In genomic region chr21:45969921-45970673, GRCh38 we compare ENCODE assay signal across 15 cellular contexts. TPM values are rescaled to one million over a fixed set of nuclear protein-coding genes. Genes with fewer than 3 reads are reported as not detected.
A peak's percentile ranks its signal among the peaks of the same experiment; 100 is the strongest.
DNase-seq lines count a peak whose midpoint lies in the region; ATAC-seq and TF ChIP-seq lines count a peak whose summit lies in the region.
"Had no signal": no experiment of that assay in that cellular context is flagged by ENCODE, and none has a peak within 500 bp of the region (broad histone marks: within the 10 kb centered on the region; RNA-seq: fewer than 3 reads in every experiment).

No MANE protein-coding gene starts in this region.

- H3K4me3 ChIP-seq in BLaER1 = no peak overlapping the region
- H3K4me3 ChIP-seq in esophagus muscularis mucosa = no peak overlapping the region
- H3K4me3 ChIP-seq in neural progenitor cell = no peak overlapping the region
- H3K4me3 ChIP-seq: cardiac muscle cell, left lung, PC-9 had no signal

- DNase-seq in HuH-7.5 (ENCODE audit: low spot score) = peak; percentile 1
- DNase-seq in esophagus muscularis mucosa (ENCODE audit: extremely low spot score) = no peak
- DNase-seq in neural progenitor cell (ENCODE audit: low spot score) = no peak
- no peak for DNase-seq in effector memory CD8-positive, alpha-beta T cell
- DNase-seq in NCI-H1694 treated with DMSO at 0.1 percent for 48 hours (lab: John Stamatoyannopoulos, UW) = no peak
- DNase-seq in stimulated activated CD8-positive, alpha-beta memory T cell treated with anti-CD3 and anti-CD28 coated beads, Interleukin-4, amount 100 ng/mL, for 48 hours = no peak
- DNase-seq: NCI-H2081 had no signal

- H3K27ac Mint-ChIP-seq in neural progenitor cell = no peak overlapping the region
- no peak overlapping the region for H3K27ac Mint-ChIP-seq in effector memory CD8-positive, alpha-beta T cell
- H3K27ac Mint-ChIP-seq: activated CD4-positive, alpha-beta memory T cell treated with anti-CD3 and anti-CD28 coated beads, Interleukin-2, amount 10 ng/mL, durations not matched to agents 7 days and 5 days; activated naive CD8-positive, alpha-beta T cell treated with anti-CD3 and anti-CD28 coated beads, Interleukin-2, amount 50 U/mL, for 24 hours; activated T-helper 1 cell treated with anti-CD3 and anti-CD28 coated beads, Interleukin-12 subunit alpha, Interleukin-12 subunit beta, Interleukin-2, Interleukin-4 antibody, amounts not matched to agents 30 ng/mL and 10 ng/mL and 1 ng/mL, durations not matched to agents 14 hours and 24 hours and 36 hours had no signal

- H3K4me3 Mint-ChIP-seq in neural progenitor cell = no peak overlapping the region
- no peak overlapping the region for H3K4me3 Mint-ChIP-seq in effector memory CD8-positive, alpha-beta T cell
- H3K4me3 Mint-ChIP-seq: activated CD4-positive, alpha-beta memory T cell treated with anti-CD3 and anti-CD28 coated beads, Interleukin-2, amount 10 ng/mL, durations not matched to agents 7 days and 5 days; activated naive CD8-positive, alpha-beta T cell treated with anti-CD3 and anti-CD28 coated beads, Interleukin-2, amount 50 U/mL, for 24 hours; activated T-helper 1 cell treated with anti-CD3 and anti-CD28 coated beads, Interleukin-12 subunit alpha, Interleukin-12 subunit beta, Interleukin-2, Interleukin-4 antibody, amounts not matched to agents 30 ng/mL and 10 ng/mL and 1 ng/mL, durations not matched to agents 14 hours and 24 hours and 36 hours had no signal

- no peaks in the 10 kb centered on the region for H3K9me3 Mint-ChIP-seq in neural progenitor cell
- no peaks in the 10 kb centered on the region for H3K9me3 Mint-ChIP-seq in effector memory CD8-positive, alpha-beta T cell
- H3K9me3 Mint-ChIP-seq: activated CD4-positive, alpha-beta memory T cell treated with anti-CD3 and anti-CD28 coated beads, Interleukin-2, amount 10 ng/mL, durations not matched to agents 7 days and 5 days; activated naive CD8-positive, alpha-beta T cell treated with anti-CD3 and anti-CD28 coated beads, Interleukin-2, amount 50 U/mL, for 24 hours; activated T-helper 1 cell treated with anti-CD3 and anti-CD28 coated beads, Interleukin-12 subunit alpha, Interleukin-12 subunit beta, Interleukin-2, Interleukin-4 antibody, amounts not matched to agents 30 ng/mL and 10 ng/mL and 1 ng/mL, durations not matched to agents 14 hours and 24 hours and 36 hours had no signal

- no peak overlapping the region for H3K27ac ChIP-seq in BLaER1
- H3K27ac ChIP-seq in esophagus muscularis mucosa (replicated peaks in 1 of 4) = peak overlapping the region in 3 of 4 donors; percentile 96 to 99 (median 98)
- no peak overlapping the region for H3K27ac ChIP-seq in neural progenitor cell
- H3K27ac ChIP-seq: cardiac muscle cell, left lung, PC-9 had no signal

- no peak for TF ChIP-seq CTCF in esophagus muscularis mucosa (IDR thresholded peaks at IDR 0.05)
- TF ChIP-seq CTCF in neural progenitor cell (IDR thresholded peaks at IDR 0.05) = no peak

- 69% methylated on average over 21 of the region's 22 CpGs for WGBS in esophagus muscularis mucosa

- H3K36me3 ChIP-seq in BLaER1 = peaks cover 5% of the 10 kb centered on the region; the same call in 1 of the 2 replicates
- H3K36me3 ChIP-seq in esophagus muscularis mucosa = no peaks in the 10 kb centered on the region
- no peaks in the 10 kb centered on the region for H3K36me3 ChIP-seq in neural progenitor cell
- H3K36me3 ChIP-seq: cardiac muscle cell, left lung had no signal

- H3K36me3 Mint-ChIP-seq in neural progenitor cell = no peaks in the 10 kb centered on the region
- peaks cover 4% of the 10 kb centered on the region for H3K36me3 Mint-ChIP-seq in effector memory CD8-positive, alpha-beta T cell (ENCODE audit: insufficient read depth)

- H3K4me1 Mint-ChIP-seq in neural progenitor cell = peaks cover 15% of the 10 kb centered on the region
- peaks cover 4 to 6% of the 10 kb centered on the region in 2 donors for H3K4me1 Mint-ChIP-seq in effector memory CD8-positive, alpha-beta T cell (ENCODE audit: low read depth in 2 of 2)

- H3K27me3 ChIP-seq in BLaER1 = peaks cover 43% of the 10 kb centered on the region
- no peaks in the 10 kb centered on the region for H3K27me3 ChIP-seq in esophagus muscularis mucosa
- peaks cover 44% of the 10 kb centered on the region for H3K27me3 ChIP-seq in neural progenitor cell

- peak overlapping the region; percentile 46 for H2AFZ ChIP-seq in neural progenitor cell (replicated peaks)
- H2AFZ ChIP-seq: PC-9 had no signal

- TF ChIP-seq EP300 in esophagus muscularis mucosa (IDR thresholded peaks at IDR 0.05) = no peak

- H3K27me3 Mint-ChIP-seq in neural progenitor cell (ENCODE audit: insufficient read depth, low read depth) = peaks cover 2% of the 10 kb centered on the region
- peaks cover 16 to 19% of the 10 kb centered on the region in 2 donors for H3K27me3 Mint-ChIP-seq in effector memory CD8-positive, alpha-beta T cell

- intact Hi-C loops in esophagus muscularis mucosa (cut with DNase I) = loop anchor here (2.0 to 10.0 kb wide), 2 partner anchors 259 to 355 kb away; partner anchors contain the start of genes C21orf58, LSS and PCNT

- H3K4me1 ChIP-seq in BLaER1 (peaks cover 54% of the 10 kb centered on the region), esophagus muscularis mucosa (peaks cover 45 to 53% (median 50%) of the 10 kb centered on the region in 4 donors), neural progenitor cell (peaks cover 20% of the 10 kb centered on the region)

- no peak for TF ChIP-seq POLR2A in esophagus muscularis mucosa (IDR thresholded peaks at IDR 0.05; ENCODE audit: low read depth)

- H3K9ac ChIP-seq in BLaER1 = no peak overlapping the region
- H3K9ac ChIP-seq in neural progenitor cell = no peak overlapping the region

- H3K4me2 ChIP-seq in BLaER1 (peak overlapping the region; percentile 16; the same call in 1 of the 2 replicates), neural progenitor cell (no peak overlapping the region)
- H3K4me2 ChIP-seq: PC-9 had no signal

- no peaks in the 10 kb centered on the region for H3K79me2 ChIP-seq in neural progenitor cell (ENCODE audit: low read depth)

- H4K20me1 ChIP-seq in BLaER1 = peaks cover 8% of the 10 kb centered on the region; the same call in 1 of the 2 replicates
- H4K20me1 ChIP-seq in neural progenitor cell (ENCODE audit: low read depth) = no peaks in the 10 kb centered on the region

- H3K9me3 ChIP-seq in BLaER1 = peaks cover 9% of the 10 kb centered on the region
- no peaks in the 10 kb centered on the region for H3K9me3 ChIP-seq in esophagus muscularis mucosa
- H3K9me3 ChIP-seq in neural progenitor cell (ENCODE audit: low read depth) = no peaks in the 10 kb centered on the region
- H3K9me3 ChIP-seq: left lung had no signal

- H3F3A ChIP-seq in neural progenitor cell (ENCODE audit: low read depth) = peaks cover 10% of the 10 kb centered on the region

- ATAC-seq in effector memory CD8-positive, alpha-beta T cell (replicated peaks) = no peak
- ATAC-seq in GM21528 (IDR thresholded peaks at IDR 0.05; ENCODE audit: low FRiP score, unreplicated experiment) = no peak

RNA-seq across cellular contexts. Expression of gene COL6A1, which starts 11.5 kb away (rescaled TPM):
- total RNA-seq in esophagus muscularis mucosa = 1,000 to 10,000 TPM in 2 of 4 donors, 100 to 1,000 TPM in 2; 646 to 1,432 (median 1,078) TPM
- 12.6 and 52.2 TPM in 2 replicates for total RNA-seq in neural progenitor cell (ENCODE audit: low replicate concordance)

Comparison
In these comparisons a context has a peak if more than half of its experiments do, and no peak if none do; other contexts are left out.
1. H3K27ac ChIP-seq: peak in esophagus muscularis mucosa (3 of 4); none in BLaER1 (single experiment) and neural progenitor cell (single experiment).
2. RNA of gene COL6A1, which starts 11.5 kb away (total RNA-seq): 646 to 1,432 TPM in esophagus muscularis mucosa; 12.6 to 52.2 TPM in neural progenitor cell; every median in the first group is over 10 times any median in the second.